15 cellular contexts compared by ENCODE assay signal in the genomic region with DNA sequence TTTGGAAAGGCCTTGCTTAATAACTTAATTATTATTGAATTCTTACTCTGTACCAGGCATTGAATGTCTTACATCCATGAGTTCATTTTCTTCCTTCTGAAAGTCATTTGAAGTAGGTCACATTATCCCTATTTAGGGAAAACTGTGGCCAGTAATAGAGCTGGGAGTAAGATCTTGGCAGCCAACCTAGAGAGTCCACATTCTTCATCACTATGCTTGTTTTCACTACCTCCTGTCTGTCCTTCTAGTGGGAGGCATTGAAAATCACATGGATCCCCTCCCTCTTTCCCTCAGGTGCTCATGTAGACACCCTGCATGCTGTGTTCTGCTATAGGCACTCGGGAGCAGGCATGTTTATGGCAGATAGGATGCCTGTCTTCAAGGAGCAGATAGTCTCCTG.
"Had no signal": no experiment of that assay in that cellular context is flagged by ENCODE, and none has a peak within 500 bp of the region (broad histone marks: within the 10 kb centered on the region; RNA-seq: fewer than 3 reads in every experiment).

No MANE protein-coding gene starts in this region.

- DNase-seq: colonic mucosa; dermis blood vessel endothelial cell; erythroblast; glutamatergic neuron; islet precursor cell; mammary epithelial cell; natural killer cell; posterior cingulate gyrus; stimulated activated CD4-positive, alpha-beta T cell treated with anti-CD3 and anti-CD28 coated beads, Interleukin-2, amount 100 ng/mL, for 24 hours; stimulated activated CD4-positive, alpha-beta T cell treated with anti-CD3 and anti-CD28 coated beads, Interleukin-4, amount 100 ng/mL, for 4 hours; stimulated activated naive B cell treated with anti-CD40 and anti-IgM and Interleukin-4, amounts not matched to agents 10 μg/mL and 1 μg/mL and 100 μg/mL, for 72 hours; stimulated activated naive CD8-positive, alpha-beta T cell treated with anti-CD3 and anti-CD28 coated beads, Interleukin-15, amount 100 ng/mL, for 72 hours had no signal

- H3K4me1 ChIP-seq: colonic mucosa had no signal

- H3K36me3 ChIP-seq: colonic mucosa had no signal

- H3K4me3 ChIP-seq: colonic mucosa, skin epidermis had no signal

- H3K9me3 ChIP-seq: colonic mucosa had no signal

- ATAC-seq: left lobe of liver; natural killer cell; sciatic nerve; stimulated activated naive B cell treated with anti-CD40 and anti-IgM and Interleukin-4, amounts not matched to agents 10 μg/mL and 1 μg/mL and 100 μg/mL, for 72 hours; stimulated activated naive CD8-positive, alpha-beta T cell treated with anti-CD3 and anti-CD28 coated beads, Interleukin-15, amount 100 ng/mL, for 72 hours had no signal

- H3K27ac ChIP-seq: colonic mucosa had no signal

- H3K27me3 ChIP-seq: colonic mucosa had no signal
